ENCODE assay signal across 18 cellular contexts in genomic region chr3:126439346-126439967, GRCh38. TPM values are rescaled to one million over a fixed set of nuclear protein-coding genes. Genes with fewer than 3 reads are reported as not detected.
A peak's percentile ranks its signal among the peaks of the same experiment; 100 is the strongest.
DNase-seq lines count a peak whose midpoint lies in the region; ATAC-seq, FAIRE-seq and TF ChIP-seq lines count a peak whose summit lies in the region.
"Had no signal": no experiment of that assay in that cellular context is flagged by ENCODE, and none has a peak within 500 bp of the region (broad histone marks: within the 10 kb centered on the region; RNA-seq: fewer than 3 reads in every experiment).

No MANE protein-coding gene starts in this region.

- peak; percentile 2 for DNase-seq in stimulated activated CD4-positive, alpha-beta T cell treated with anti-CD3 and anti-CD28 coated beads, Interleukin-4, amount 100 ng/mL, for 24 hours
- DNase-seq in stimulated activated CD4-positive, alpha-beta T cell treated with anti-CD3 and anti-CD28 coated beads, Interleukin-4, amount 100 ng/mL, for 4 hours: no peak
- DNase-seq in endodermal cell (peak; percentile 43), osteocyte (ENCODE audit: extremely low spot score, unreplicated experiment) (peak; percentile 75), urothelium cell line (ENCODE audit: low spot score) (no peak), mesendoderm (no peak), NK-92 (lab: John Stamatoyannopoulos, UW; ENCODE audit: unreplicated experiment) (no peak)
- DNase-seq: NCI-H1048, NCI-H146, NCI-H2081 treated with DMSO at 0.1 percent for 48 hours, NCI-H524, SHP77 had no signal

- H3K27ac ChIP-seq in endodermal cell (ENCODE audit: low read depth, low read length) (peak overlapping the region; percentile 49), mesendoderm (ENCODE audit: low read depth, low read length) (no peak overlapping the region)
- H3K27ac ChIP-seq: C4-2B, KMS-11 had no signal

- ATAC-seq in HG02884 (IDR thresholded peaks at IDR 0.05; ENCODE audit: unreplicated experiment): no peak
- ATAC-seq: Panc1 had no signal

- no peak overlapping the region for H3K4ac ChIP-seq in mesendoderm (ENCODE audit: low read depth, low read length)

- FAIRE-seq in urothelium cell line (lab: Jason Lieb, UNC): peak; percentile 71
- FAIRE-seq: GM12892 had no signal

- H3K9me3 Mint-ChIP-seq in endodermal cell (no peaks in the 10 kb centered on the region), osteocyte (ENCODE audit: unreplicated experiment) (no peaks in the 10 kb centered on the region)

- H3K18ac ChIP-seq in mesendoderm (ENCODE audit: low read length): no peak overlapping the region

- H3K27me3 ChIP-seq in endodermal cell (ENCODE audit: control insufficient read depth, insufficient read depth, low read length, poor library complexity, severe bottlenecking) (no peaks in the 10 kb centered on the region), mesendoderm (ENCODE audit: insufficient read depth, low read length, poor library complexity) (no peaks in the 10 kb centered on the region)

- no peak overlapping the region for H3K9ac ChIP-seq in endodermal cell (ENCODE audit: extremely low read depth, low read length, poor library complexity, severe bottlenecking)
- H3K9ac ChIP-seq in mesendoderm (ENCODE audit: low read length): no peak overlapping the region
- H3K9ac ChIP-seq: KMS-11 had no signal

- H3K4me1 ChIP-seq in endodermal cell (ENCODE audit: control insufficient read depth, insufficient read depth, low read length): no peaks in the 10 kb centered on the region
- no peaks in the 10 kb centered on the region for H3K4me1 ChIP-seq in mesendoderm (ENCODE audit: control insufficient read depth, low read depth, low read length)

- H3K79me1 ChIP-seq in mesendoderm (ENCODE audit: low read length): no peaks in the 10 kb centered on the region

- H3K4me1 Mint-ChIP-seq in endodermal cell: no peaks in the 10 kb centered on the region
- H3K4me1 Mint-ChIP-seq in osteocyte (ENCODE audit: unreplicated experiment): peaks cover 1% of the 10 kb centered on the region

- no peak overlapping the region for H3K23ac ChIP-seq in mesendoderm (ENCODE audit: low read length)

- no peak overlapping the region for H2BK120ac ChIP-seq in mesendoderm (ENCODE audit: low read depth, low read length)

- H2AK5ac ChIP-seq in mesendoderm (ENCODE audit: low read length): no peak overlapping the region

- H3K79me2 ChIP-seq in mesendoderm (ENCODE audit: control insufficient read depth, insufficient read depth, low read length): no peaks in the 10 kb centered on the region

- H4K5ac ChIP-seq in mesendoderm (ENCODE audit: low read length): no peak overlapping the region

- H3K36me3 ChIP-seq in endodermal cell (ENCODE audit: control insufficient read depth, insufficient read depth, low read length) (peaks cover 16% of the 10 kb centered on the region), mesendoderm (ENCODE audit: control insufficient read depth, insufficient read depth, low read length) (peaks cover 1% of the 10 kb centered on the region)

- H3K9me3 ChIP-seq in endodermal cell (ENCODE audit: control insufficient read depth, low read length): no peaks in the 10 kb centered on the region

- no peak for TF ChIP-seq CTCF in endodermal cell (conservative IDR thresholded peaks at IDR 0.05)
- TF ChIP-seq CTCF in osteocyte (IDR thresholded peaks at IDR 0.05): no peak

- H2BK5ac ChIP-seq in mesendoderm (ENCODE audit: low read length): no peak overlapping the region

- H3K27ac Mint-ChIP-seq in endodermal cell (peak overlapping the region; percentile 66), osteocyte (ENCODE audit: unreplicated experiment) (no peak overlapping the region)

- H3K4me3 ChIP-seq in endodermal cell (ENCODE audit: low read length): no peak overlapping the region
- H3K4me3 ChIP-seq in mesendoderm (ENCODE audit: low read length): no peak overlapping the region

- H3K36me3 Mint-ChIP-seq in endodermal cell (ENCODE audit: low read depth) (peaks cover 28% of the 10 kb centered on the region), osteocyte (ENCODE audit: unreplicated experiment) (peaks cover 16% of the 10 kb centered on the region)

- no peaks in the 10 kb centered on the region for H3K27me3 Mint-ChIP-seq in endodermal cell (ENCODE audit: insufficient read depth)
- H3K27me3 Mint-ChIP-seq in osteocyte (ENCODE audit: unreplicated experiment): no peaks in the 10 kb centered on the region

- 84 to 92% methylated on average over 6 to 15 of the region's 15 CpGs for WGBS in endodermal cell (ENCODE audit: insufficient coverage in 1 of 2, insufficient read length in 1 of 2), 2 experiments
- WGBS in mesendoderm (ENCODE audit: extremely low coverage, insufficient coverage, low lambda C conversion rate): no CpG with 5 or more reads among the region's 15 CpGs

- no peak overlapping the region for H4K8ac ChIP-seq in mesendoderm (ENCODE audit: low read depth, low read length)

- no peak overlapping the region for H3K4me3 Mint-ChIP-seq in endodermal cell
- H3K4me3 Mint-ChIP-seq in osteocyte (ENCODE audit: unreplicated experiment): no peak overlapping the region

- no peak overlapping the region for H3K4me2 ChIP-seq in mesendoderm (ENCODE audit: low read length)
- H3K4me2 ChIP-seq: KMS-11 had no signal

- no peak overlapping the region for H2BK15ac ChIP-seq in mesendoderm (replicated peaks; ENCODE audit: low read depth)

- no peak overlapping the region for H3K56ac ChIP-seq in mesendoderm (ENCODE audit: low read length)

RNA-seq across cellular contexts. Expression of gene ZXDC, which starts 36.2 kb away (rescaled TPM):
- total RNA-seq in endodermal cell (10 to 100 TPM; 30.5 to 31.6 TPM), osteocyte (30.7 and 31.8 TPM in 2 replicates)
- 22.5 TPM for polyA plus RNA-seq in endodermal cell (2013, experiment 1 of 2)
- 21.5 TPM for polyA plus RNA-seq in endodermal cell (2013, experiment 2 of 2)
- 9.7 TPM for polyA plus RNA-seq in mesendoderm (2013, experiment 1 of 2)
- polyA plus RNA-seq in mesendoderm (2013, experiment 2 of 2): 10.0 TPM

RNA-seq across cellular contexts. Expression of gene CFAP100, which starts 44.7 kb away (rescaled TPM):
- total RNA-seq in endodermal cell: under 1 TPM; 0.44 to 0.66 TPM
- 2.6 TPM for polyA plus RNA-seq in endodermal cell (2013, experiment 1 of 2)
- 1.6 TPM for polyA plus RNA-seq in endodermal cell (2013, experiment 2 of 2)
- not detected in 2 replicates for total RNA-seq in osteocyte
- 0.37 TPM for polyA plus RNA-seq in mesendoderm (2013, experiment 1 of 2)
- polyA plus RNA-seq in mesendoderm (2013, experiment 2 of 2): 0.48 TPM
- total RNA-seq: M059J had no signal

Comparison
In these comparisons a context has a peak if more than half of its experiments do, and no peak if none do; other contexts are left out.
1. DNase-seq: peak in stimulated activated CD4-positive, alpha-beta T cell treated with anti-CD3 and anti-CD28 coated beads, Interleukin-4, amount 100 ng/mL, for 24 hours (single experiment), endodermal cell (single experiment) and osteocyte (single experiment); none in stimulated activated CD4-positive, alpha-beta T cell treated with anti-CD3 and anti-CD28 coated beads, Interleukin-4, amount 100 ng/mL, for 4 hours (0 of 2), urothelium cell line (single experiment), mesendoderm (single experiment) and NK-92 (single experiment).